8 cellular contexts compared by ENCODE assay signal in genomic region chr7:87059525-87060287, GRCh38. TPM values are rescaled to one million over a fixed set of nuclear protein-coding genes. Genes with fewer than 3 reads are reported as not detected.
A peak's percentile ranks its signal among the peaks of the same experiment; 100 is the strongest.
DNase-seq lines count a peak whose midpoint lies in the region; ATAC-seq and TF ChIP-seq lines count a peak whose summit lies in the region.

Gene ELAPOR2, minus strand, starts transcription at chr7:87059654. Its CDS starts 141 bp downstream, at chr7:87059513.

- dilution Hi-C loops in IMR-90 (cut with HindIII; ENCODE audit: low sequenced_read_pairs, unreplicated experiment): no loop called here

- no peaks in the 10 kb centered on the region for H3K9me3 Mint-ChIP-seq in activated T-helper 2 cell treated with anti-CD3 and anti-CD28 coated beads, Interferon-gamma antibody, Interleukin-2, Interleukin-4, amounts not matched to agents 10 μg/mL and 5 μg/mL and 100 μg/mL, durations not matched to agents 14 hours and 24 hours and 36 hours
- no peaks in the 10 kb centered on the region for H3K9me3 Mint-ChIP-seq in nephron
- H3K9me3 Mint-ChIP-seq in stimulated activated naive CD8-positive, alpha-beta T cell treated with anti-CD3 and anti-CD28 coated beads, Interleukin-15, amount 100 ng/mL, for 72 hours: no peaks in the 10 kb centered on the region

- peaks cover 11% of the 10 kb centered on the region for H3K4me1 Mint-ChIP-seq in activated T-helper 2 cell treated with anti-CD3 and anti-CD28 coated beads, Interferon-gamma antibody, Interleukin-2, Interleukin-4, amounts not matched to agents 10 μg/mL and 5 μg/mL and 100 μg/mL, durations not matched to agents 14 hours and 24 hours and 36 hours (ENCODE audit: low read depth)
- H3K4me1 Mint-ChIP-seq in nephron: peaks cover 12% of the 10 kb centered on the region
- peaks cover 16% of the 10 kb centered on the region for H3K4me1 Mint-ChIP-seq in stimulated activated naive CD8-positive, alpha-beta T cell treated with anti-CD3 and anti-CD28 coated beads, Interleukin-15, amount 100 ng/mL, for 72 hours

- no peaks in the 10 kb centered on the region for H3K36me3 Mint-ChIP-seq in activated T-helper 2 cell treated with anti-CD3 and anti-CD28 coated beads, Interferon-gamma antibody, Interleukin-2, Interleukin-4, amounts not matched to agents 10 μg/mL and 5 μg/mL and 100 μg/mL, durations not matched to agents 14 hours and 24 hours and 36 hours (ENCODE audit: low read depth)
- H3K36me3 Mint-ChIP-seq in nephron (ENCODE audit: low read depth): no peaks in the 10 kb centered on the region

- in situ Hi-C loops in IMR-90 (cut with MboI; ENCODE audit: low sequenced_read_pairs): no loop called here

- no peak within 1 kb of the TSS for H3K27ac Mint-ChIP-seq in activated T-helper 2 cell treated with anti-CD3 and anti-CD28 coated beads, Interferon-gamma antibody, Interleukin-2, Interleukin-4, amounts not matched to agents 10 μg/mL and 5 μg/mL and 100 μg/mL, durations not matched to agents 14 hours and 24 hours and 36 hours
- peak within 1 kb of the TSS in 1 of 3 experiments; percentile 37 for H3K27ac Mint-ChIP-seq in nephron
- peak within 1 kb of the TSS; percentile 35 to 91 for H3K27ac Mint-ChIP-seq in stimulated activated naive CD8-positive, alpha-beta T cell treated with anti-CD3 and anti-CD28 coated beads, Interleukin-15, amount 100 ng/mL, for 72 hours

- WGBS in IMR-90 (ENCODE audit: extremely low coverage in 2 of 2, insufficient read length in 1 of 2), 2 experiments: no CpG with 5 or more reads among the region's 70 CpGs

- H3K23ac ChIP-seq in IMR-90 (ENCODE audit: low read depth, low read length): no peak within 1 kb of the TSS

- ATAC-seq in GM21528 (IDR thresholded peaks at IDR 0.05; ENCODE audit: low FRiP score, unreplicated experiment): peak; percentile 96
- ATAC-seq in IMR-90 (ENCODE audit: low read depth): peak; percentile 96
- ATAC-seq in stimulated activated naive CD8-positive, alpha-beta T cell treated with anti-CD3 and anti-CD28 coated beads, Interleukin-15, amount 100 ng/mL, for 72 hours: peak; percentile 95

- H3K4ac ChIP-seq in IMR-90 (ENCODE audit: low read depth, low read length): no peak within 1 kb of the TSS

- no peak within 1 kb of the TSS for H2BK5ac ChIP-seq in IMR-90 (ENCODE audit: low read depth, low read length, poor library complexity, severe bottlenecking)

- peaks cover 9% of the 10 kb centered on the region for H3K27me3 ChIP-seq in IMR-90 (ENCODE audit: control insufficient read depth, insufficient read depth, low read length)

- H3K9ac ChIP-seq in IMR-90 (ENCODE audit: low read depth, low read length): no peak within 1 kb of the TSS

- H2BK20ac ChIP-seq in IMR-90 (ENCODE audit: low read depth, low read length): no peak within 1 kb of the TSS

- no peak within 1 kb of the TSS for H2AK9ac ChIP-seq in IMR-90 (replicated peaks; ENCODE audit: low read depth, low read length, poor library complexity)

- no peak within 1 kb of the TSS for H3K18ac ChIP-seq in IMR-90 (ENCODE audit: low read depth, low read length)

- no peaks in the 10 kb centered on the region for H3K9me1 ChIP-seq in IMR-90 (ENCODE audit: insufficient read depth, low read length)

- TF ChIP-seq CTCF in IMR-90 (conservative IDR thresholded peaks at IDR 0.05; ENCODE audit: low read depth, low read length) (peak; percentile 27; the same call in 1 of the 2 replicates), nephron (IDR thresholded peaks at IDR 0.05; ENCODE audit: unreplicated experiment in 3 of 3) (peak; percentile 40 to 56 (median 50))

- H3K79me1 ChIP-seq in IMR-90 (ENCODE audit: low read depth in 1 of 2, low read length in 2 of 2): no peaks in the 10 kb centered on the region

- no peaks in the 10 kb centered on the region for H3K36me3 ChIP-seq in IMR-90 (ENCODE audit: control insufficient read depth, insufficient read depth, low read length)

- peak within 1 kb of the TSS; percentile 71 for H3K4me3 Mint-ChIP-seq in activated T-helper 2 cell treated with anti-CD3 and anti-CD28 coated beads, Interferon-gamma antibody, Interleukin-2, Interleukin-4, amounts not matched to agents 10 μg/mL and 5 μg/mL and 100 μg/mL, durations not matched to agents 14 hours and 24 hours and 36 hours (ENCODE audit: low read depth)
- H3K4me3 Mint-ChIP-seq in nephron: peak within 1 kb of the TSS; percentile 83 to 88 (median 87)
- peak within 1 kb of the TSS; percentile 81 to 82 for H3K4me3 Mint-ChIP-seq in stimulated activated naive CD8-positive, alpha-beta T cell treated with anti-CD3 and anti-CD28 coated beads, Interleukin-15, amount 100 ng/mL, for 72 hours

- H3K56ac ChIP-seq in IMR-90 (ENCODE audit: extremely low read depth, insufficient read depth, low read length): no peak within 1 kb of the TSS

- TF ChIP-seq POLR2A in IMR-90 (IDR thresholded peaks at IDR 0.05; ENCODE audit: low read depth, low read length): no peak

- CTCF ChIA-PET in IMR-90 (lab: Yijun Ruan, JAX): interaction anchor here (0.5 kb wide), 1 partner anchor 802 kb away, joined by 8 read pairs; no protein-coding TSS in a partner anchor

- H2AK5ac ChIP-seq in IMR-90 (ENCODE audit: low read depth, low read length): no peak within 1 kb of the TSS

- H4K20me1 ChIP-seq in IMR-90 (ENCODE audit: insufficient read depth, low read length): no peaks in the 10 kb centered on the region

- H2BK15ac ChIP-seq in IMR-90 (ENCODE audit: low read depth, low read length): no peak within 1 kb of the TSS

- H3K14ac ChIP-seq in IMR-90 (replicated peaks; ENCODE audit: low read depth, low read length): no peak within 1 kb of the TSS

- DNase-seq in DMS53 (lab: John Stamatoyannopoulos, UW) (peak; percentile 96), IMR-90 (peak; percentile 8), RKO (ENCODE audit: low spot score) (peak; percentile 73), fibroblast of the conjunctiva (ENCODE audit: low read depth) (peak; percentile 1)
- peak; percentile 71 for DNase-seq in activated T-helper 2 cell treated with anti-CD3 and anti-CD28 coated beads, Interferon-gamma antibody, Interleukin-2, Interleukin-4, amounts not matched to agents 10 μg/mL and 5 μg/mL and 100 μg/mL, durations not matched to agents 14 hours and 24 hours and 36 hours (ENCODE audit: low spot score)
- peak; percentile 82 to 85 for DNase-seq in stimulated activated naive CD8-positive, alpha-beta T cell treated with anti-CD3 and anti-CD28 coated beads, Interleukin-15, amount 100 ng/mL, for 72 hours

- H3K4me3 ChIP-seq in IMR-90 (ENCODE audit: insufficient read depth, low read depth, low read length): peak within 1 kb of the TSS; percentile 41

- intact Hi-C loops in IMR-90 (cut with micrococcal nuclease): no loop called here
- intact Hi-C loops in activated T-helper 2 cell treated with anti-CD3 and anti-CD28 coated beads, Interferon-gamma antibody, Interleukin-2, Interleukin-4, amounts not matched to agents 10 μg/mL and 5 μg/mL and 100 μg/mL, durations not matched to agents 14 hours and 24 hours and 36 hours (cut with micrococcal nuclease): loop anchor here (2.0 to 5.0 kb wide), 4 partner anchors 93 to 178 kb away; partner anchors contain the start of gene DMTF1

- H3K27me3 Mint-ChIP-seq in activated T-helper 2 cell treated with anti-CD3 and anti-CD28 coated beads, Interferon-gamma antibody, Interleukin-2, Interleukin-4, amounts not matched to agents 10 μg/mL and 5 μg/mL and 100 μg/mL, durations not matched to agents 14 hours and 24 hours and 36 hours (ENCODE audit: low read depth): peaks cover 17% of the 10 kb centered on the region
- peaks cover 14% of the 10 kb centered on the region for H3K27me3 Mint-ChIP-seq in nephron (ENCODE audit: low read depth)
- H3K27me3 Mint-ChIP-seq in stimulated activated naive CD8-positive, alpha-beta T cell treated with anti-CD3 and anti-CD28 coated beads, Interleukin-15, amount 100 ng/mL, for 72 hours: peaks cover 11% of the 10 kb centered on the region

- peak within 1 kb of the TSS; percentile 94 for H3K4me2 ChIP-seq in IMR-90 (ENCODE audit: low read depth, low read length)

- BruUV-seq in IMR-90 (replicated peaks; lab: Mats Ljungman, UMichigan): no TSS peak

- H3K27ac ChIP-seq in IMR-90 (ENCODE audit: insufficient read depth, low read length): no peak within 1 kb of the TSS

- no peak within 1 kb of the TSS for H2BK120ac ChIP-seq in IMR-90 (ENCODE audit: low read depth, low read length)

- H4K8ac ChIP-seq in IMR-90 (ENCODE audit: low read depth in 2 of 2, low read length in 2 of 2): no peak within 1 kb of the TSS

- no peaks in the 10 kb centered on the region for H3K9me3 ChIP-seq in IMR-90 (ENCODE audit: control insufficient read depth, insufficient read depth, low read length)

- H4K91ac ChIP-seq in IMR-90 (ENCODE audit: insufficient read depth, low read depth, low read length): no peak within 1 kb of the TSS

- POLR2A ChIA-PET in IMR-90 (lab: Charles Lee; ENCODE audit: unreplicated experiment): no interaction called here

- H2AFZ ChIP-seq in IMR-90 (replicated peaks; ENCODE audit: low read length, poor library complexity): peak within 1 kb of the TSS; percentile 90

- H4K5ac ChIP-seq in IMR-90 (ENCODE audit: low read depth, low read length): no peak within 1 kb of the TSS

- no peak; the same call in 1 of the 2 replicates for TF ChIP-seq RAD21 in IMR-90 (IDR thresholded peaks at IDR 0.05; ENCODE audit: low read length)

- peaks cover 1% of the 10 kb centered on the region; the same call in 1 of the 2 replicates for H3K4me1 ChIP-seq in IMR-90 (ENCODE audit: control insufficient read depth, insufficient read depth, low read length)

TF ChIP-seq in IMR-90, 13 proteins besides CTCF, POLR2A, EP300 and RAD21 (continues in another document):
- TF ChIP-seq RCOR1 (IDR thresholded peaks at IDR 0.05; ENCODE audit: insufficient replicate concordance, low read length): no peak
- no peak for TF ChIP-seq SMC3 (IDR thresholded peaks at IDR 0.05; ENCODE audit: low read depth, low read length)
- no peak for TF ChIP-seq CEBPB (IDR thresholded peaks at IDR 0.05; ENCODE audit: low read depth, low read length)
- no peak for TF ChIP-seq FOS (IDR thresholded peaks at IDR 0.05; ENCODE audit: low read depth, low read length)
- TF ChIP-seq BHLHE40 (IDR thresholded peaks at IDR 0.05; ENCODE audit: low read depth, low read length): no peak
- TF ChIP-seq, protein P1, sequence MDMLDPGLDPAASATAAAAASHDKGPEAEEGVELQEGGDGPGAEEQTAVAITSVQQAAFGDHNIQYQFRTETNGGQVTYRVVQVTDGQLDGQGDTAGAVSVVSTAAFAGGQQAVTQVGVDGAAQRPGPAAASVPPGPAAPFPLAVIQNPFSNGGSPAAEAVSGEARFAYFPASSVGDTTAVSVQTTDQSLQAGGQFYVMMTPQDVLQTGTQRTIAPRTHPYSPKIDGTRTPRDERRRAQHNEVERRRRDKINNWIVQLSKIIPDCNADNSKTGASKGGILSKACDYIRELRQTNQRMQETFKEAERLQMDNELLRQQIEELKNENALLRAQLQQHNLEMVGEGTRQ (IDR thresholded peaks at IDR 0.05; ENCODE audit: low read depth, low read length): no peak
- no peak for TF ChIP-seq NFE2L2 (IDR thresholded peaks at IDR 0.05; ENCODE audit: low read depth, low read length)

RNA-seq across cellular contexts. Expression of gene ELAPOR2, which starts in this region (rescaled TPM):
- 0.83 and 1.3 TPM in 2 replicates for total RNA-seq in IMR-90 (2012; rRNA removed)
- 0.34 and 0.62 TPM in 2 replicates for polyA plus RNA-seq in IMR-90 (2012; rRNA removed)
- 0.11 and 0.13 TPM in 2 replicates for polyA plus RNA-seq in IMR-90 (2012; cell fraction: cytosol; rRNA removed)
- polyA plus RNA-seq in IMR-90 (2012; cell fraction: nucleus; rRNA removed; ENCODE audit: low replicate concordance): 0.09 and 1.6 TPM in 2 replicates
- 2.4 and 2.7 TPM in 2 replicates for total RNA-seq in activated T-helper 2 cell treated with anti-CD3 and anti-CD28 coated beads, Interferon-gamma antibody, Interleukin-2, Interleukin-4, amounts not matched to agents 10 μg/mL and 5 μg/mL and 100 μg/mL, durations not matched to agents 14 hours and 24 hours and 36 hours

Comparison
In these comparisons a context has a peak if more than half of its experiments do, and no peak if none do; other contexts are left out.
1. DNase-seq: peak in every context shown above with its lines; median percentile 96 in DMS53; 84 in stimulated activated naive CD8-positive, alpha-beta T cell treated with anti-CD3 and anti-CD28 coated beads, Interleukin-15, amount 100 ng/mL, for 72 hours; 73 in RKO; 71 in activated T-helper 2 cell treated with anti-CD3 and anti-CD28 coated beads, Interferon-gamma antibody, Interleukin-2, Interleukin-4, amounts not matched to agents 10 μg/mL and 5 μg/mL and 100 μg/mL, durations not matched to agents 14 hours and 24 hours and 36 hours; 8 in IMR-90; 1 in fibroblast of the conjunctiva.